Comparison of ENCODE assay signal across 8 cellular contexts in genomic region chr3:71579301-71579933, GRCh38. TPM values are rescaled to one million over a fixed set of nuclear protein-coding genes. Genes with fewer than 3 reads are reported as not detected.
DNase-seq lines count a peak whose midpoint lies in the region; TF ChIP-seq lines count a peak whose summit lies in the region.

No MANE protein-coding gene starts in this region.

- POLR2A ChIA-PET in CD4-positive, alpha-beta memory T cell (lab: Charles Lee; ENCODE audit: partially characterized antibody) = no interaction called here

- H4K20me1 ChIP-seq in Karpas-422 (ENCODE audit: insufficient read depth, low read depth, low read length) = no peaks in the 10 kb centered on the region

- H3K36me3 ChIP-seq in Karpas-422 (ENCODE audit: insufficient read depth, low read length) = peaks cover 22% of the 10 kb centered on the region; the same call in 1 of the 2 replicates
- peaks cover 0 to 3% (median 0%) of the 10 kb centered on the region in 3 donors for H3K36me3 ChIP-seq in skeletal muscle tissue (ENCODE audit: control insufficient read depth in 3 of 3, insufficient read depth in 3 of 3, low read length in 3 of 3)
- no peaks in the 10 kb centered on the region for H3K36me3 ChIP-seq in CD4-positive, alpha-beta memory T cell (ENCODE audit: insufficient read depth, low read length)

- no peaks in the 10 kb centered on the region for H3K9me3 Mint-ChIP-seq in CD4-positive, alpha-beta memory T cell

- TF ChIP-seq CTCF in VCaP (conservative IDR thresholded peaks at IDR 0.05) (no peak), lower leg skin (IDR thresholded peaks at IDR 0.05) (no peak)

- 43 to 50% methylated on average over 7 of the region's 7 CpGs for WGBS in lower leg skin, 2 donors

- H3K4me2 ChIP-seq in Karpas-422 (ENCODE audit: low read depth, low read length, poor library complexity, severe bottlenecking) = peak overlapping the region; percentile 93

- H2AFZ ChIP-seq in Karpas-422 (ENCODE audit: low read length) = no peak overlapping the region

- TF ChIP-seq POLR2A in lower leg skin (IDR thresholded peaks at IDR 0.05) = no peak

- peaks cover 5 to 28% (median 10%) of the 10 kb centered on the region in 4 donors for H3K4me1 Mint-ChIP-seq in CD4-positive, alpha-beta memory T cell

- H3K27me3 ChIP-seq in Karpas-422 (ENCODE audit: low read length) = no peaks in the 10 kb centered on the region
- H3K27me3 ChIP-seq in skeletal muscle tissue (ENCODE audit: control insufficient read depth in 3 of 3, insufficient read depth in 3 of 3, low read length in 3 of 3) = no peaks in the 10 kb centered on the region
- H3K27me3 ChIP-seq in CD4-positive, alpha-beta memory T cell (ENCODE audit: insufficient read depth, low read length) = no peaks in the 10 kb centered on the region

- H3K4me1 ChIP-seq in Karpas-422 (ENCODE audit: low read length) (peaks cover 64% of the 10 kb centered on the region), skeletal muscle tissue (ENCODE audit: control insufficient read depth in 3 of 3, insufficient read depth in 3 of 3, low read length in 3 of 3) (peaks cover under 1 to 3% (median 2%) of the 10 kb centered on the region in 3 donors)
- peaks cover 7% of the 10 kb centered on the region for H3K4me1 ChIP-seq in CD4-positive, alpha-beta memory T cell (ENCODE audit: insufficient read depth, low read length)

- H3K79me2 ChIP-seq in Karpas-422 (ENCODE audit: low read length) = peaks cover 83% of the 10 kb centered on the region

- H3K9ac ChIP-seq in Karpas-422 (ENCODE audit: low read length) (peak overlapping the region; percentile 98), skeletal muscle tissue (ENCODE audit: low read depth in 1 of 3, low read length in 3 of 3) (no peak overlapping the region)

- no peak overlapping the region for H3K4me3 Mint-ChIP-seq in CD4-positive, alpha-beta memory T cell

- H3K36me3 Mint-ChIP-seq in CD4-positive, alpha-beta memory T cell = peaks cover 15 to 16% of the 10 kb centered on the region in 2 donors

- H3K27me3 Mint-ChIP-seq in CD4-positive, alpha-beta memory T cell = no peaks in the 10 kb centered on the region

- no peaks in the 10 kb centered on the region for H3K9me2 ChIP-seq in Karpas-422 (replicated peaks; ENCODE audit: insufficient read depth, low read length)

- peak overlapping the region; percentile 81 for H3K4me3 ChIP-seq in Karpas-422 (ENCODE audit: low read length)
- no peak overlapping the region for H3K4me3 ChIP-seq in skeletal muscle tissue (ENCODE audit: low read length in 3 of 3)
- H3K4me3 ChIP-seq in lower leg skin (ENCODE audit: low read depth, poor library complexity, severe bottlenecking) = no peak overlapping the region
- no peak overlapping the region for H3K4me3 ChIP-seq in CD4-positive, alpha-beta memory T cell (ENCODE audit: low read length in 2 of 2)

- intact Hi-C loops in lower leg skin (cut with DNase I; ENCODE audit: low total_unique reads) = loop anchor here (10.0 kb wide), 1 partner anchor 135 kb away; no protein-coding TSS in a partner anchor
- intact Hi-C loops in CD4-positive, alpha-beta memory T cell (cut with micrococcal nuclease) = no loop called here

- DNase-seq in Karpas-422 (peak; percentile 80), globus pallidus (ENCODE audit: low spot score) (peak; percentile 30), GDM1 (lab: John Stamatoyannopoulos, UW) (no peak), lower leg skin (ENCODE audit: low spot score in 2 of 2) (no peak)
- no peak for DNase-seq in activated CD4-positive, CD25-positive, alpha-beta regulatory T cell treated with anti-CD3 and anti-CD28 coated beads, Interleukin-2, amount 50 U/mL, for 72 hours
- no peak for DNase-seq in CD4-positive, alpha-beta memory T cell

- peak overlapping the region; percentile 97 for H3K27ac ChIP-seq in Karpas-422 (ENCODE audit: low read length)
- peak overlapping the region; percentile 100 for H3K27ac ChIP-seq in VCaP
- peak overlapping the region; percentile 20 for H3K27ac ChIP-seq in skeletal muscle tissue (ENCODE audit: low read depth, low read length)
- no peak overlapping the region for H3K27ac ChIP-seq in CD4-positive, alpha-beta memory T cell (ENCODE audit: low read depth, low read length)

- H3K27ac Mint-ChIP-seq in CD4-positive, alpha-beta memory T cell = no peak overlapping the region

- CTCF ChIA-PET in CD4-positive, alpha-beta memory T cell (lab: Charles Lee; ENCODE audit: partially characterized antibody) = no interaction called here

- H3K9me3 ChIP-seq in Karpas-422 (ENCODE audit: low read length) = no peaks in the 10 kb centered on the region
- no peaks in the 10 kb centered on the region for H3K9me3 ChIP-seq in skeletal muscle tissue (ENCODE audit: control insufficient read depth in 3 of 3, low read length in 3 of 3)
- H3K9me3 ChIP-seq in CD4-positive, alpha-beta memory T cell (ENCODE audit: control insufficient read depth in 1 of 2, low read length in 2 of 2) = no peaks in the 10 kb centered on the region

RNA-seq across cellular contexts. Expression of gene FOXP1, which starts 4.1 kb away (rescaled TPM):
- 202 and 334 TPM in 2 replicates for total RNA-seq in Karpas-422 (2014; rRNA removed; shearing (Covaris generic); ENCODE audit: low replicate concordance)
- total RNA-seq in skeletal muscle tissue (36.0 TPM), lower leg skin (10 to 100 TPM; 46.6 to 66.6 (median 55.2) TPM)
- total RNA-seq in CD4-positive, alpha-beta memory T cell = 100 to 1,000 TPM; 290 to 348 TPM
- 100 to 1,000 TPM; 189 to 267 TPM for polyA plus RNA-seq in CD4-positive, alpha-beta memory T cell

Comparison
In these comparisons a context has a peak if more than half of its experiments do, and no peak if none do; other contexts are left out.
1. DNase-seq: peak in Karpas-422 (single experiment) and globus pallidus (single experiment); none in GDM1 (single experiment), lower leg skin (0 of 2), activated CD4-positive, CD25-positive, alpha-beta regulatory T cell treated with anti-CD3 and anti-CD28 coated beads, Interleukin-2, amount 50 U/mL, for 72 hours (single experiment) and CD4-positive, alpha-beta memory T cell (0 of 5).